Comparison of ENCODE assay signal across 8 cellular contexts in genomic region chr1:148362141-148362929, GRCh38.
DNase-seq lines count a peak whose midpoint lies in the region; ATAC-seq lines count a peak whose summit lies in the region.

No MANE protein-coding gene starts in this region.

- H3K4me3 ChIP-seq in MG63 = no peak overlapping the region

- H3K4me3 Mint-ChIP-seq in activated naive CD4-positive, alpha-beta T cell treated with anti-CD3 and anti-CD28 coated beads, Interleukin-2, amount 10 ng/mL, durations not matched to agents 7 days and 5 days = peak overlapping the region; percentile 71
- peak overlapping the region; percentile 77 to 93 (median 82) for H3K4me3 Mint-ChIP-seq in immature natural killer cell

- H3K36me3 ChIP-seq in MG63 = no peaks in the 10 kb centered on the region

- H3K27me3 Mint-ChIP-seq in activated naive CD4-positive, alpha-beta T cell treated with anti-CD3 and anti-CD28 coated beads, Interleukin-2, amount 10 ng/mL, durations not matched to agents 7 days and 5 days = peaks cover 36% of the 10 kb centered on the region
- peaks cover 8 to 20% (median 14%) of the 10 kb centered on the region in 3 donors for H3K27me3 Mint-ChIP-seq in immature natural killer cell (ENCODE audit: low read depth in 3 of 3)

- H3K9me3 Mint-ChIP-seq in activated naive CD4-positive, alpha-beta T cell treated with anti-CD3 and anti-CD28 coated beads, Interleukin-2, amount 10 ng/mL, durations not matched to agents 7 days and 5 days = no peaks in the 10 kb centered on the region
- H3K9me3 Mint-ChIP-seq in immature natural killer cell = no peaks in the 10 kb centered on the region

- no peaks in the 10 kb centered on the region for H3K27me3 ChIP-seq in MG63

- CTCF ChIA-PET in activated naive CD4-positive, alpha-beta T cell treated with anti-CD3 and anti-CD28 coated beads, Interleukin-2, amount 10 ng/mL, durations not matched to agents 7 days and 5 days (lab: Charles Lee) = no interaction called here

- no peak overlapping the region for H3K27ac Mint-ChIP-seq in activated naive CD4-positive, alpha-beta T cell treated with anti-CD3 and anti-CD28 coated beads, Interleukin-2, amount 10 ng/mL, durations not matched to agents 7 days and 5 days
- H3K27ac Mint-ChIP-seq in immature natural killer cell = peak overlapping the region in 3 of 6 donors; percentile 3 to 55 (median 19)

- no peaks in the 10 kb centered on the region for H3K36me3 Mint-ChIP-seq in activated naive CD4-positive, alpha-beta T cell treated with anti-CD3 and anti-CD28 coated beads, Interleukin-2, amount 10 ng/mL, durations not matched to agents 7 days and 5 days
- peaks cover 0 to 4% (median 0%) of the 10 kb centered on the region in 3 donors for H3K36me3 Mint-ChIP-seq in immature natural killer cell

- no peak for ATAC-seq in HG02938 (IDR thresholded peaks at IDR 0.05; ENCODE audit: unreplicated experiment)

- DNase-seq in MG63 = peak; percentile 53
- DNase-seq in activated naive CD4-positive, alpha-beta T cell treated with anti-CD3 and anti-CD28 coated beads, Interleukin-2, amount 10 ng/mL, durations not matched to agents 7 days and 5 days = peak; percentile 43
- DNase-seq in immature natural killer cell = no peak
- peak; percentile 42 to 58 for DNase-seq in stimulated activated CD8-positive, alpha-beta memory T cell treated with anti-CD3 and anti-CD28 coated beads, Interleukin-15, amount 100 ng/mL, for 48 hours (ENCODE audit: low read depth in 2 of 2)
- DNase-seq in NCI-H2107 treated with DMSO at 0.1 percent for 48 hours (lab: John Stamatoyannopoulos, UW; ENCODE audit: unreplicated experiment) = no peak
- DNase-seq in NCI-H1417 treated with DMSO at 0.1 percent for 48 hours (lab: John Stamatoyannopoulos, UW) = no peak
- DNase-seq in NOMO-1 treated with dmso at 0.1 percent for 144 hours (lab: John Stamatoyannopoulos, UW; ENCODE audit: unreplicated experiment) = no peak

- peaks cover 39% of the 10 kb centered on the region for H3K4me1 Mint-ChIP-seq in activated naive CD4-positive, alpha-beta T cell treated with anti-CD3 and anti-CD28 coated beads, Interleukin-2, amount 10 ng/mL, durations not matched to agents 7 days and 5 days
- H3K4me1 Mint-ChIP-seq in immature natural killer cell = peaks cover 30 to 41% of the 10 kb centered on the region in 2 donors

- no peaks in the 10 kb centered on the region for H3K9me3 ChIP-seq in MG63

Comparison
In these comparisons a context has a peak if more than half of its experiments do, and no peak if none do; other contexts are left out.
1. DNase-seq: peak in MG63 (single experiment), activated naive CD4-positive, alpha-beta T cell treated with anti-CD3 and anti-CD28 coated beads, Interleukin-2, amount 10 ng/mL, durations not matched to agents 7 days and 5 days (single experiment) and stimulated activated CD8-positive, alpha-beta memory T cell treated with anti-CD3 and anti-CD28 coated beads, Interleukin-15, amount 100 ng/mL, for 48 hours (2 of 2); none in immature natural killer cell (0 of 3), NCI-H2107 treated with DMSO at 0.1 percent for 48 hours (single experiment), NCI-H1417 treated with DMSO at 0.1 percent for 48 hours (single experiment) and NOMO-1 treated with dmso at 0.1 percent for 144 hours (single experiment).